ENCODE assay signal across 14 cellular contexts in the genomic region with DNA sequence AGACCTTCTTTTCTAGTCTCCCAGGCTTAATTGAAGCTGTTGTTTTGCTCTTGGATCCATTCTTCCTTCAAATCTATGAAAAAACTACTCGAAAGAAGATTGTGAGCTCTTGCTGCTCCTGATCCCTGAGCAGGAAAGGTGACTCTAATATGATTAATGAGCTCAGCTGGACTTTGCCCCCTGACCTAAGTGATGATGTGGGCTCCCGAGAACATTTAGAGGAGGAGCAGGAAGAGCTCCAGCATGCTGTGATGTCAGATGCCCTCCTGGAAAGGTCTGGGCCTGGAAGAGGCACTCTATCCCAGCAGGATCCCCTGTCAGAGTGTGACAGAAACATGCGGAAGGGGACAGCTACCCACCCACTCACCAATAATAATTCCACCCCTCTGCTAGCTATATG.
DNase-seq lines count a peak whose midpoint lies in the region; TF ChIP-seq lines count a peak whose summit lies in the region.
"Had no signal": no experiment of that assay in that cellular context is flagged by ENCODE, and none has a peak within 500 bp of the region (broad histone marks: within the 10 kb centered on the region; RNA-seq: fewer than 3 reads in every experiment).

No MANE protein-coding gene starts in this region.

- no peak overlapping the region for H3K4me3 ChIP-seq in left ventricle myocardium inferior
- no peak overlapping the region for H3K4me3 ChIP-seq in dorsolateral prefrontal cortex
- H3K4me3 ChIP-seq: SJSA1 had no signal

- H3K4me1 Mint-ChIP-seq in activated naive CD8-positive, alpha-beta T cell treated with anti-CD3 and anti-CD28 coated beads for 36 hours = peaks cover 7% of the 10 kb centered on the region

- H3K27ac ChIP-seq in left ventricle myocardium inferior (replicated peaks) = peak overlapping the region; percentile 78
- peak overlapping the region in 34 of 59 donors; percentile 4 to 83 (median 48) for H3K27ac ChIP-seq in dorsolateral prefrontal cortex
- H3K27ac ChIP-seq: SJSA1 had no signal

- TF ChIP-seq CTCF in left ventricle myocardium inferior (IDR thresholded peaks at IDR 0.05; ENCODE audit: borderline replicate concordance) = no peak
- no peak for TF ChIP-seq CTCF in dorsolateral prefrontal cortex (IDR thresholded peaks at IDR 0.05 in 54 of 56, conservative IDR thresholded peaks at IDR 0.05 in 2 of 56; ENCODE audit: low read depth in 1 of 56, partially characterized antibody in 56 of 56)

- no peaks in the 10 kb centered on the region for H3K36me3 ChIP-seq in left ventricle myocardium inferior
- H3K36me3 ChIP-seq: SJSA1 had no signal

- no peaks in the 10 kb centered on the region for H3K9me3 ChIP-seq in left ventricle myocardium inferior (replicated peaks)
- H3K9me3 ChIP-seq: SJSA1 had no signal

- H3K36me3 Mint-ChIP-seq in activated naive CD8-positive, alpha-beta T cell treated with anti-CD3 and anti-CD28 coated beads for 36 hours = no peaks in the 10 kb centered on the region

- H3K27me3 ChIP-seq in left ventricle myocardium inferior (ENCODE audit: low read depth) (no peaks in the 10 kb centered on the region), dorsolateral prefrontal cortex (no peaks in the 10 kb centered on the region)
- H3K27me3 ChIP-seq: SJSA1 had no signal

- H3K9me3 Mint-ChIP-seq in activated naive CD8-positive, alpha-beta T cell treated with anti-CD3 and anti-CD28 coated beads for 36 hours = no peaks in the 10 kb centered on the region

- intact Hi-C loops in left ventricle myocardium inferior (cut with micrococcal nuclease) = no loop called here
- intact Hi-C loops in cardiac septum (cut with DNase I) = no loop called here
- intact Hi-C loops in dorsolateral prefrontal cortex (cut with DNase I) = no loop called here

- no peak for DNase-seq in left ventricle myocardium inferior
- no peak for DNase-seq in cardiac septum (ENCODE audit: low spot score)
- DNase-seq in dorsolateral prefrontal cortex = no peak
- peak; percentile 89 for DNase-seq in mucosa of gallbladder (ENCODE audit: low spot score)
- no peak for DNase-seq in stimulated activated CD4-positive, alpha-beta T cell treated with anti-CD3 and anti-CD28 coated beads, Interleukin-15, amount 100 ng/mL, for 24 hours
- no peak for DNase-seq in activated naive CD8-positive, alpha-beta T cell treated with anti-CD3 and anti-CD28 coated beads for 36 hours
- no peak for DNase-seq in G401 (ENCODE audit: low spot score)
- DNase-seq in NCI-H2029 (lab: John Stamatoyannopoulos, UW) = no peak
- DNase-seq: activated CD4-positive, alpha-beta T cell treated with anti-CD3 and anti-CD28 coated beads for 36 hours; activated effector memory CD4-positive, alpha-beta T cell treated with anti-CD3 and anti-CD28 coated beads, Interleukin-2, amount 50 U/mL, for 16 hours; hippocampal formation; NCI-H82; stimulated activated naive CD4-positive, alpha-beta T cell had no signal

- no peaks in the 10 kb centered on the region for H3K27me3 Mint-ChIP-seq in activated naive CD8-positive, alpha-beta T cell treated with anti-CD3 and anti-CD28 coated beads for 36 hours
- H3K27me3 Mint-ChIP-seq: activated CD4-positive, alpha-beta T cell treated with anti-CD3 and anti-CD28 coated beads for 36 hours had no signal

- peaks cover 49% of the 10 kb centered on the region for H3K4me1 ChIP-seq in left ventricle myocardium inferior

- in situ Hi-C loops in G401 (cut with HindIII; ENCODE audit: low sequenced_read_pairs) = no loop called here

- H3K4me3 Mint-ChIP-seq in activated naive CD8-positive, alpha-beta T cell treated with anti-CD3 and anti-CD28 coated beads for 36 hours = no peak overlapping the region
- H3K4me3 Mint-ChIP-seq: activated CD4-positive, alpha-beta T cell treated with anti-CD3 and anti-CD28 coated beads for 36 hours had no signal

- no peak overlapping the region for H3K27ac Mint-ChIP-seq in activated naive CD8-positive, alpha-beta T cell treated with anti-CD3 and anti-CD28 coated beads for 36 hours
- H3K27ac Mint-ChIP-seq: activated CD4-positive, alpha-beta T cell treated with anti-CD3 and anti-CD28 coated beads for 36 hours had no signal
